Comparison of ENCODE assay signal across 27 cellular contexts in genomic region chr22:35195821-35196220, GRCh38.
"Had no signal": no experiment of that assay in that cellular context is flagged by ENCODE, and none has a peak within 500 bp of the region (broad histone marks: within the 10 kb centered on the region; RNA-seq: fewer than 3 reads in every experiment).

No MANE protein-coding gene starts in this region.

- DNase-seq: activated B cell treated with CpG ODN at 0.5 μM for 24 hours; activated CD4-positive, alpha-beta memory T cell treated with anti-CD3 and anti-CD28 coated beads for 36 hours; activated CD4-positive, alpha-beta T cell treated with anti-CD3 and anti-CD28 coated beads for 4 hours; activated CD4-positive, alpha-beta T cell treated with anti-CD3 and anti-CD28 coated beads, Interleukin-2, amount 50 U/mL, for 1 hour; activated CD4-positive, CD25-positive, alpha-beta regulatory T cell treated with anti-CD3 and anti-CD28 coated beads, Interleukin-2, amount 50 U/mL, for 72 hours; activated CD8-positive, alpha-beta memory T cell treated with anti-CD3 and anti-CD28 coated beads, Interleukin-2, amount 50 U/mL, for 4 hours; activated naive CD4-positive, alpha-beta T cell treated with anti-CD3 and anti-CD28 coated beads, Interleukin-2, amount 10 ng/mL, durations not matched to agents 7 days and 5 days; activated naive CD8-positive, alpha-beta T cell treated with anti-CD3 and anti-CD28 coated beads, Interleukin-2, amount 10 ng/mL, durations not matched to agents 7 days and 5 days; activated T-cell treated with anti-CD3 and anti-CD28 coated beads for 4 hours; activated T-cell treated with anti-CD3 and anti-CD28 coated beads, Interleukin-2, amount 50 U/mL, for 4 hours; amygdala; IMR-90; NCI-H1092 treated with DMSO at 0.1 percent for 48 hours; NCI-H146; NCI-H1930; NCI-H2081 treated with DMSO at 0.1 percent for 48 hours; NCI-H446; NCI-H510A treated with DMSO at 0.1 percent for 48 hours; NCI-H82; NK-92 treated with Interleukin-12 subunit alpha and Interleukin-12 subunit beta, amount 100 ng/mL, for 24 hours; PC-3; Peyer's patch; RPMI8226; SIG-M5; T-cell; T-helper 2 cell; T-helper 9 cell had no signal
